11 cellular contexts compared by ENCODE assay signal in the genomic region with DNA sequence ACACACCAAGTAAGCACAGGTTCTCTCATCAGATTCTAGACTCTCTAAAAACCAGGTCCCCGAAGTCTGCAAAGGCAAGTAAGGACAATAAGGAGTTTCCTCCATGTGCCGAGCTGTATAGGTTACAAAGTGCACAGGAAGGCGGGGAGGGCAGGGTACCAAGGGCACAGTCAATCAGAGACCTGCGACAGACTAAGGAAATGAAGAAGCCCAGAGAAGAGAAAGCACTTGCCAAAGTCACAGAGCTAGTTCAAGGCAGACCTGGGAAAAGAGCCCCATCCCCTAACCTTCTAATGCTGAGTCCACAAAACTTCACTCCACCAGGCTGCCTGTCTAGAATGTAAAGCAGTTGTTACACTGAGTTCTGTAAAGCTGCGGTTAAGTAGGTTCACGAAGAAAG. TPM values are rescaled to one million over a fixed set of nuclear protein-coding genes. Genes with fewer than 3 reads are reported as not detected.
DNase-seq lines count a peak whose midpoint lies in the region; ATAC-seq and TF ChIP-seq lines count a peak whose summit lies in the region.
"Had no signal": no experiment of that assay in that cellular context is flagged by ENCODE, and none has a peak within 500 bp of the region (broad histone marks: within the 10 kb centered on the region; RNA-seq: fewer than 3 reads in every experiment).

No MANE protein-coding gene starts in this region.

- ATAC-seq in naive B cell (ENCODE audit: low read depth in 2 of 2) (no peak), GM21737 (IDR thresholded peaks at IDR 0.05; ENCODE audit: unreplicated experiment) (no peak)

- H3K4me1 Mint-ChIP-seq in MCF 10A (ENCODE audit: insufficient read depth, unreplicated experiment) (peaks cover 6% of the 10 kb centered on the region), naive B cell (peaks cover 19 to 34% (median 22%) of the 10 kb centered on the region in 3 donors)

- peak overlapping the region; percentile 82 for H3K4me3 Mint-ChIP-seq in MCF 10A (ENCODE audit: unreplicated experiment)
- peak overlapping the region; percentile 62 to 86 (median 82) for H3K4me3 Mint-ChIP-seq in naive B cell

- no TSS peak for BruUV-seq in MCF 10A (replicated peaks; lab: Mats Ljungman, UMichigan)

- H3K27ac ChIP-seq in AG04450 (ENCODE audit: low read depth, low read length) (no peak overlapping the region), HUES64 (ENCODE audit: low read depth, low read length) (no peak overlapping the region)

- no peaks in the 10 kb centered on the region for H3K4me1 ChIP-seq in HUES64 (ENCODE audit: insufficient read depth, low read length)

- H3K9ac ChIP-seq in HUES64 (ENCODE audit: low read depth, low read length), result no peak overlapping the region

- POLR2A ChIA-PET in AG04450 (lab: Yijun Ruan, JAX) (no interaction called here), MCF 10A (lab: Yijun Ruan, JAX) (interaction anchor here (1.2 kb wide), 1 partner anchor 45 kb away, joined by 3 read pairs; no protein-coding TSS in a partner anchor)

- H3K9me3 Mint-ChIP-seq in MCF 10A (ENCODE audit: unreplicated experiment) (no peaks in the 10 kb centered on the region), naive B cell (no peaks in the 10 kb centered on the region)

- H3K27me3 Mint-ChIP-seq in MCF 10A (ENCODE audit: insufficient read depth, unreplicated experiment), result peaks cover 4% of the 10 kb centered on the region
- peaks cover 0 to under 1% (median 0%) of the 10 kb centered on the region in 3 donors for H3K27me3 Mint-ChIP-seq in naive B cell

- no peak for DNase-seq in AG04450 (ENCODE audit: low read depth, low spot score)
- no peak for DNase-seq in MCF 10A (ENCODE audit: unreplicated experiment)
- DNase-seq in naive B cell, result no peak
- DNase-seq in KG1 (lab: John Stamatoyannopoulos, UW), result no peak
- DNase-seq in NCI-H1694 treated with DMSO at 0.1 percent for 48 hours (lab: John Stamatoyannopoulos, UW), result no peak
- DNase-seq in T-helper 9 cell, result no peak
- DNase-seq: activated CD4-positive, alpha-beta T cell treated with anti-CD3 and anti-CD28 coated beads for 48 hours; NCI-H510A treated with DMSO at 0.1 percent for 48 hours had no signal

- H3K9me3 ChIP-seq in AG04450 (ENCODE audit: control insufficient read depth, insufficient read depth, low read length) (peaks cover 2% of the 10 kb centered on the region; the same call in 1 of the 2 replicates), HUES64 (ENCODE audit: insufficient read depth, low read depth, low read length) (no peaks in the 10 kb centered on the region)

- H3K27ac Mint-ChIP-seq in MCF 10A (ENCODE audit: low read depth, unreplicated experiment) (peak overlapping the region; percentile 95), naive B cell (peak overlapping the region in 3 of 6 donors; percentile 3 to 88 (median 86))

- peaks cover 2% of the 10 kb centered on the region for H3K27me3 ChIP-seq in AG04450 (ENCODE audit: control insufficient read depth, insufficient read depth, low read length)
- H3K27me3 ChIP-seq in HUES64 (ENCODE audit: insufficient read depth, low read length), result no peaks in the 10 kb centered on the region

- H3K4me3 ChIP-seq in AG04450 (ENCODE audit: low read depth, low read length), result peak overlapping the region; percentile 95
- H3K4me3 ChIP-seq in HUES64 (ENCODE audit: low read length), result peak overlapping the region; percentile 12

- CTCF ChIA-PET in AG04450 (lab: Charles Lee), result no interaction called here
- CTCF ChIA-PET in MCF 10A (lab: Yijun Ruan, JAX), result no interaction called here

- intact Hi-C loops in MCF 10A (cut with micrococcal nuclease), result no loop called here

- no peak for TF ChIP-seq CTCF in AG04450 (IDR thresholded peaks at IDR 0.05; ENCODE audit: low read depth, low read length)
- TF ChIP-seq CTCF in MCF 10A (IDR thresholded peaks at IDR 0.05; ENCODE audit: unreplicated experiment), result no peak

- WGBS in HUES64, result 85% methylated on average over 6 of the region's 6 CpGs

- H3K36me3 ChIP-seq in HUES64 (ENCODE audit: insufficient read depth, low read length), result peaks cover 49% of the 10 kb centered on the region

- H3K36me3 Mint-ChIP-seq in MCF 10A (ENCODE audit: insufficient read depth, unreplicated experiment) (peaks cover 43% of the 10 kb centered on the region), naive B cell (peaks cover 0 to 5% of the 10 kb centered on the region in 2 donors)

RNA-seq across cellular contexts. Expression of a gene that starts 1.7 kb away (rescaled TPM):
- polyA plus RNA-seq in AG04450 (2011; rRNA removed) (195 and 268 TPM in 2 replicates), naive B cell (ENCODE audit: low read depth in 6 of 6) (100 to 1,000 TPM; 102 to 147 (median 130) TPM)
- 380 and 487 TPM in 2 replicates for polyA minus RNA-seq in AG04450 (2011; rRNA and poly(A)+ RNA removed)
- polyA plus RNA-seq in HUES64 (2013, experiment 1 of 2), result 94.0 TPM
- polyA plus RNA-seq in HUES64 (2013, experiment 2 of 2), result 94.7 TPM
- total RNA-seq in MCF 10A (2022), result 141 and 156 TPM in 2 replicates

RNA-seq across cellular contexts. Expression of a gene that starts 26.5 kb away (rescaled TPM):
- polyA plus RNA-seq in AG04450 (2011; rRNA removed) (0.10 TPM in 1 of 2 replicates, not detected in the other), naive B cell (ENCODE audit: low read depth in 6 of 6) (1 to 10 TPM in 5 of 6 donors, not detected in 1; 1.8 to 4.9 (median 3.0) TPM)
- 0.17 and 0.41 TPM in 2 replicates for polyA minus RNA-seq in AG04450 (2011; rRNA and poly(A)+ RNA removed)
- polyA plus RNA-seq in HUES64 (2013, experiment 1 of 2), result not detected
- polyA plus RNA-seq in HUES64 (2013, experiment 2 of 2), result not detected
- not detected in 2 replicates for total RNA-seq in MCF 10A (2022)
- total RNA-seq: myocyte had no signal
